8 cellular contexts compared by ENCODE assay signal in genomic region chr9:137188490-137189296, GRCh38. TPM values are rescaled to one million over a fixed set of nuclear protein-coding genes. Genes with fewer than 3 reads are reported as not detected.
DNase-seq lines count a peak whose midpoint lies in the region; ATAC-seq and TF ChIP-seq lines count a peak whose summit lies in the region.

ANAPC2 (minus strand) TSS chr9:137188560; CDS start chr9:137188532, 28 bp downstream.
SSNA1 (plus strand) TSS chr9:137188676; CDS start chr9:137188727, 51 bp downstream.

- peaks cover 35% of the 10 kb centered on the region for H3K4me1 Mint-ChIP-seq in activated CD8-positive, alpha-beta memory T cell treated with anti-CD3 and anti-CD28 coated beads, Interleukin-2, amount 10 ng/mL, durations not matched to agents 7 days and 5 days
- H3K4me1 Mint-ChIP-seq in endodermal cell (peaks cover 19% of the 10 kb centered on the region), mesothelial cell of epicardium (peaks cover 30% of the 10 kb centered on the region)

- peaks cover 23% of the 10 kb centered on the region for H3K4me1 ChIP-seq in endodermal cell (ENCODE audit: control insufficient read depth, insufficient read depth, low read length)

- peak within 1 kb of the TSS; percentile 91 for H3K4me3 ChIP-seq in endodermal cell (ENCODE audit: low read length)

- H3K9me3 ChIP-seq in endodermal cell (ENCODE audit: control insufficient read depth, low read length) = no peaks in the 10 kb centered on the region

- H3K27me3 Mint-ChIP-seq in activated CD8-positive, alpha-beta memory T cell treated with anti-CD3 and anti-CD28 coated beads, Interleukin-2, amount 10 ng/mL, durations not matched to agents 7 days and 5 days = no peaks in the 10 kb centered on the region
- H3K27me3 Mint-ChIP-seq in endodermal cell (ENCODE audit: insufficient read depth) (no peaks in the 10 kb centered on the region), mesothelial cell of epicardium (ENCODE audit: low read depth) (no peaks in the 10 kb centered on the region)

- ATAC-seq in GM19467 (IDR thresholded peaks at IDR 0.05; ENCODE audit: unreplicated experiment) = peak; percentile 74
- peak; percentile 81 for ATAC-seq in activated CD8-positive, alpha-beta memory T cell treated with anti-CD3 and anti-CD28 coated beads, Interleukin-2, amount 10 ng/mL, durations not matched to agents 7 days and 5 days

- CTCF ChIA-PET in activated CD8-positive, alpha-beta memory T cell treated with anti-CD3 and anti-CD28 coated beads, Interleukin-2, amount 10 ng/mL, durations not matched to agents 7 days and 5 days (lab: Charles Lee) = interaction anchor here (0.9 to 5.1 kb wide), 26 partner anchors 10 to 160 kb away, joined by 3 to 55 read pairs (median 4); partner anchors contain the start of genes CYSRT1, NDOR1, NELFB and RNF208

- H3K27ac Mint-ChIP-seq in activated CD8-positive, alpha-beta memory T cell treated with anti-CD3 and anti-CD28 coated beads, Interleukin-2, amount 10 ng/mL, durations not matched to agents 7 days and 5 days = peak within 1 kb of the TSS; percentile 92
- H3K27ac Mint-ChIP-seq in endodermal cell (peak within 1 kb of the TSS; percentile 95), mesothelial cell of epicardium (peak within 1 kb of the TSS; percentile 98)

- H3K9ac ChIP-seq in endodermal cell (ENCODE audit: extremely low read depth, low read length, poor library complexity, severe bottlenecking) = peak within 1 kb of the TSS; percentile 69

- H3K4me3 Mint-ChIP-seq in activated CD8-positive, alpha-beta memory T cell treated with anti-CD3 and anti-CD28 coated beads, Interleukin-2, amount 10 ng/mL, durations not matched to agents 7 days and 5 days = peak within 1 kb of the TSS; percentile 93
- H3K4me3 Mint-ChIP-seq in endodermal cell (peak within 1 kb of the TSS; percentile 83), mesothelial cell of epicardium (peak within 1 kb of the TSS; percentile 94)

- 0 to 1% methylated on average over 45 to 98 of the region's 98 CpGs for WGBS in endodermal cell (ENCODE audit: insufficient coverage in 1 of 2, insufficient read length in 1 of 2), 2 experiments

- DNase-seq in COLO829 (ENCODE audit: low spot score) = peak; percentile 88
- DNase-seq in HS-5 (ENCODE audit: low read depth) = peak; percentile 75
- DNase-seq in NOMO-1 treated with dmso at 0.1 percent for 144 hours (lab: John Stamatoyannopoulos, UW; ENCODE audit: unreplicated experiment) = peak; percentile 93
- peak; percentile 93 for DNase-seq in activated CD8-positive, alpha-beta memory T cell treated with anti-CD3 and anti-CD28 coated beads, Interleukin-2, amount 10 ng/mL, durations not matched to agents 7 days and 5 days
- DNase-seq in endodermal cell = peak; percentile 96
- DNase-seq in mesothelial cell of epicardium (ENCODE audit: low spot score in 2 of 2, unreplicated experiment in 2 of 2) = peak; percentile 92 to 98
- DNase-seq in stimulated activated CD8-positive, alpha-beta memory T cell treated with anti-CD3 and anti-CD28 coated beads, Interleukin-15, amount 100 ng/mL, for 48 hours (ENCODE audit: low read depth in 2 of 2) = peak; percentile 88 to 91

- H3K9me3 Mint-ChIP-seq in activated CD8-positive, alpha-beta memory T cell treated with anti-CD3 and anti-CD28 coated beads, Interleukin-2, amount 10 ng/mL, durations not matched to agents 7 days and 5 days (ENCODE audit: low read depth) = no peaks in the 10 kb centered on the region
- no peaks in the 10 kb centered on the region for H3K9me3 Mint-ChIP-seq in endodermal cell
- no peaks in the 10 kb centered on the region for H3K9me3 Mint-ChIP-seq in mesothelial cell of epicardium

- H3K27me3 ChIP-seq in endodermal cell (ENCODE audit: control insufficient read depth, insufficient read depth, low read length, poor library complexity, severe bottlenecking) = no peaks in the 10 kb centered on the region

- peak; percentile 66 for TF ChIP-seq CTCF in endodermal cell (conservative IDR thresholded peaks at IDR 0.05)
- TF ChIP-seq CTCF in mesothelial cell of epicardium (IDR thresholded peaks at IDR 0.05; ENCODE audit: unreplicated experiment) = peak; percentile 12

- peaks cover 2% of the 10 kb centered on the region for H3K36me3 Mint-ChIP-seq in activated CD8-positive, alpha-beta memory T cell treated with anti-CD3 and anti-CD28 coated beads, Interleukin-2, amount 10 ng/mL, durations not matched to agents 7 days and 5 days
- peaks cover 13% of the 10 kb centered on the region for H3K36me3 Mint-ChIP-seq in endodermal cell (ENCODE audit: low read depth)
- peaks cover 3% of the 10 kb centered on the region for H3K36me3 Mint-ChIP-seq in mesothelial cell of epicardium

- H3K27ac ChIP-seq in endodermal cell (ENCODE audit: low read depth, low read length) = peak within 1 kb of the TSS; percentile 89

- peaks cover 25% of the 10 kb centered on the region for H3K36me3 ChIP-seq in endodermal cell (ENCODE audit: control insufficient read depth, insufficient read depth, low read length)

RNA-seq across cellular contexts. Expression of gene ANAPC2, which starts in this region (rescaled TPM):
- 10 to 100 TPM; 59.8 to 69.7 TPM for total RNA-seq in activated CD8-positive, alpha-beta memory T cell treated with anti-CD3 and anti-CD28 coated beads, Interleukin-2, amount 10 ng/mL, durations not matched to agents 7 days and 5 days
- total RNA-seq in endodermal cell (10 to 100 TPM; 66.5 to 69.2 TPM), mesothelial cell of epicardium (86.1 to 89.3 TPM (median 87.1 TPM) in 3 replicates)
- 40.0 TPM for polyA plus RNA-seq in endodermal cell (2013, experiment 1 of 2)
- 33.2 TPM for polyA plus RNA-seq in endodermal cell (2013, experiment 2 of 2)

RNA-seq across cellular contexts. Expression of gene SSNA1, which starts in this region (rescaled TPM):
- total RNA-seq in activated CD8-positive, alpha-beta memory T cell treated with anti-CD3 and anti-CD28 coated beads, Interleukin-2, amount 10 ng/mL, durations not matched to agents 7 days and 5 days = 10 to 100 TPM; 80.2 to 91.3 TPM
- total RNA-seq in endodermal cell (10 to 100 TPM; 66.5 to 67.7 TPM), mesothelial cell of epicardium (40.9 to 43.8 TPM (median 42.8 TPM) in 3 replicates)
- polyA plus RNA-seq in endodermal cell (2013, experiment 1 of 2) = 58.8 TPM
- 62.8 TPM for polyA plus RNA-seq in endodermal cell (2013, experiment 2 of 2)

Comparison
In these comparisons a context has a peak if more than half of its experiments do, and no peak if none do; other contexts are left out.
1. Peak in every context shown above with its lines: DNase-seq, ATAC-seq, H3K4me3 ChIP-seq and H3K27ac ChIP-seq.